Comparison of ENCODE assay signal across 2 cellular contexts in the genomic region with DNA sequence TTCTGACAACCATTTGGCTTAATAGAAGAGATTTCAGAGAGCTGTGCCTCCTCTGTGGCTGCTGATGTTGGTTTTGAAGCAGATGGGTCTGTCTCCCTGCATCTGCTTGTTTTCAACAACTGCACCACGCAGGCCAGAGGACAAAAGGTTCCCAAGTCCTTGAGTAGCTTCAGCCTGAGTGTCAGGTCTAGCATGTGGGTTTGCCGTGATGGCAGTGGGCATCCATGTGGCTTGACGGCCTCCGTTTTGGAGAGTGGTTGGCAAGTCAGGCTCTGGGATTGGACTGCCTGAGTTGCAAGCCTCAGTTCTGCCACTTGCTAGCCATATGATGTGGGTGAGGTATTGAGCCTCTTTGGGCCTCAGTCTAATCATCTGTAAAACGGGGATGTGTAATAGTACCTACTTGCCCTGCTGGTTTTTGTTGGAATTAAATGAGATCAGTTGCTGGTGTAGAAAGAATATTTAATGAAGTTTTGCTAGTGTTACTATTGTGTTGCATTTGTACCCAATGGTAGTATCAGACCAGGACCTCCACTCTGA.
TF ChIP-seq lines count a peak whose summit lies in the region.

No MANE protein-coding gene starts in this region.

TF ChIP-seq in K562, 482 proteins besides CTCF, POLR2A, EP300 and RAD21:
- no peak for TF ChIP-seq SRSF1 (IDR thresholded peaks at IDR 0.05; ENCODE audit: low read depth, low read length)
- no peak for TF ChIP-seq ZNF384 (IDR thresholded peaks at IDR 0.05; ENCODE audit: low read depth, low read length)
- peak; percentile 71 for TF ChIP-seq BCOR (IDR thresholded peaks at IDR 0.05)
- peak; percentile 74 for TF ChIP-seq RBM25 (IDR thresholded peaks at IDR 0.05; ENCODE audit: low read depth, low read length, severe bottlenecking)
- peak in 1 of 2 experiments; percentile 58; a peak in 1 of 4 replicates for TF ChIP-seq KDM1A (IDR thresholded peaks at IDR 0.05)
TF ChIP-seq in K562: peak in this region for 3.

TF ChIP-seq in HepG2, 621 proteins besides CTCF, POLR2A, EP300 and RAD21 (continues in another document):
- TF ChIP-seq MYNN (CRISPR knock-in tag; IDR thresholded peaks at IDR 0.05; ENCODE audit: low read depth) (no peak), NFE2L1 (CRISPR knock-in tag; IDR thresholded peaks at IDR 0.05; ENCODE audit: borderline replicate concordance) (no peak), PAX8 (CRISPR knock-in tag; IDR thresholded peaks at IDR 0.05; ENCODE audit: borderline replicate concordance) (no peak), MAFG (CRISPR knock-in tag; IDR thresholded peaks at IDR 0.05) (no peak), JDP2 (CRISPR knock-in tag; IDR thresholded peaks at IDR 0.05; ENCODE audit: borderline replicate concordance) (no peak), ZNF816 (CRISPR knock-in tag; IDR thresholded peaks at IDR 0.05; ENCODE audit: borderline replicate concordance) (no peak), BCL3 (CRISPR knock-in tag; IDR thresholded peaks at IDR 0.05) (0 out of 2 replicates have a peak, but pooled peaks have one; percentile 27), MNT (IDR thresholded peaks at IDR 0.05) (peak; percentile 73), ZNF883 (CRISPR knock-in tag; IDR thresholded peaks at IDR 0.05; ENCODE audit: not compliant biosample characterization) (peak; percentile 14), ESRRA (CRISPR knock-in tag; IDR thresholded peaks at IDR 0.05; ENCODE audit: low read depth) (no peak), ZNF629 (CRISPR knock-in tag; conservative IDR thresholded peaks at IDR 0.05) (peak; percentile 90), ZNF431 (CRISPR knock-in tag; IDR thresholded peaks at IDR 0.05; ENCODE audit: borderline replicate concordance, low read depth) (no peak), TOPORS (CRISPR knock-in tag; IDR thresholded peaks at IDR 0.05) (0 out of 2 replicates have a peak, but pooled peaks have one; percentile 37), ZMYM3 (CRISPR knock-in tag; IDR thresholded peaks at IDR 0.05) (peak; percentile 20; the same call in 1 of the 2 replicates), SNAPC2 (CRISPR knock-in tag; IDR thresholded peaks at IDR 0.05) (0 out of 2 replicates have a peak, but pooled peaks have one; percentile 38), RFX1 (IDR thresholded peaks at IDR 0.05) (no peak), ZNF121 (CRISPR knock-in tag; IDR thresholded peaks at IDR 0.05) (no peak), TBL1XR1 (IDR thresholded peaks at IDR 0.05; ENCODE audit: borderline replicate concordance, low read length, partially characterized antibody) (no peak), IRF2 (CRISPR knock-in tag; IDR thresholded peaks at IDR 0.05) (0 out of 2 replicates have a peak, but pooled peaks have one; percentile 6), ZNF878 (CRISPR knock-in tag; IDR thresholded peaks at IDR 0.05) (no peak)
- TF ChIP-seq, protein P1, sequence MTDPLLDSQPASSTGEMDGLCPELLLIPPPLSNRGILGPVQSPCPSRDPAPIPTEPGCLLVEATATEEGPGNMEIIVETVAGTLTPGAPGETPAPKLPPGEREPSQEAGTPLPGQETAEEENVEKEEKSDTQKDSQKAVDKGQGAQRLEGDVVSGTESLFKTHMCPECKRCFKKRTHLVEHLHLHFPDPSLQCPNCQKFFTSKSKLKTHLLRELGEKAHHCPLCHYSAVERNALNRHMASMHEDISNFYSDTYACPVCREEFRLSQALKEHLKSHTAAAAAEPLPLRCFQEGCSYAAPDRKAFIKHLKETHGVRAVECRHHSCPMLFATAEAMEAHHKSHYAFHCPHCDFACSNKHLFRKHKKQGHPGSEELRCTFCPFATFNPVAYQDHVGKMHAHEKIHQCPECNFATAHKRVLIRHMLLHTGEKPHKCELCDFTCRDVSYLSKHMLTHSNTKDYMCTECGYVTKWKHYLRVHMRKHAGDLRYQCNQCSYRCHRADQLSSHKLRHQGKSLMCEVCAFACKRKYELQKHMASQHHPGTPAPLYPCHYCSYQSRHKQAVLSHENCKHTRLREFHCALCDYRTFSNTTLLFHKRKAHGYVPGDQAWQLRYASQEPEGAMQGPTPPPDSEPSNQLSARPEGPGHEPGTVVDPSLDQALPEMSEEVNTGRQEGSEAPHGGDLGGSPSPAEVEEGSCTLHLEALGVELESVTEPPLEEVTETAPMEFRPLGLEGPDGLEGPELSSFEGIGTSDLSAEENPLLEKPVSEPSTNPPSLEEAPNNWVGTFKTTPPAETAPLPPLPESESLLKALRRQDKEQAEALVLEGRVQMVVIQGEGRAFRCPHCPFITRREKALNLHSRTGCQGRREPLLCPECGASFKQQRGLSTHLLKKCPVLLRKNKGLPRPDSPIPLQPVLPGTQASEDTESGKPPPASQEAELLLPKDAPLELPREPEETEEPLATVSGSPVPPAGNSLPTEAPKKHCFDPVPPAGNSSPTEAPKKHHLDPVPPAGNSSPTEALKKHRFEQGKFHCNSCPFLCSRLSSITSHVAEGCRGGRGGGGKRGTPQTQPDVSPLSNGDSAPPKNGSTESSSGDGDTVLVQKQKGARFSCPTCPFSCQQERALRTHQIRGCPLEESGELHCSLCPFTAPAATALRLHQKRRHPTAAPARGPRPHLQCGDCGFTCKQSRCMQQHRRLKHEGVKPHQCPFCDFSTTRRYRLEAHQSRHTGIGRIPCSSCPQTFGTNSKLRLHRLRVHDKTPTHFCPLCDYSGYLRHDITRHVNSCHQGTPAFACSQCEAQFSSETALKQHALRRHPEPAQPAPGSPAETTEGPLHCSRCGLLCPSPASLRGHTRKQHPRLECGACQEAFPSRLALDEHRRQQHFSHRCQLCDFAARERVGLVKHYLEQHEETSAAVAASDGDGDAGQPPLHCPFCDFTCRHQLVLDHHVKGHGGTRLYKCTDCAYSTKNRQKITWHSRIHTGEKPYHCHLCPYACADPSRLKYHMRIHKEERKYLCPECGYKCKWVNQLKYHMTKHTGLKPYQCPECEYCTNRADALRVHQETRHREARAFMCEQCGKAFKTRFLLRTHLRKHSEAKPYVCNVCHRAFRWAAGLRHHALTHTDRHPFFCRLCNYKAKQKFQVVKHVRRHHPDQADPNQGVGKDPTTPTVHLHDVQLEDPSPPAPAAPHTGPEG (CRISPR knock-in tag; IDR thresholded peaks at IDR 0.05), result no peak
- TF ChIP-seq, protein P2, sequence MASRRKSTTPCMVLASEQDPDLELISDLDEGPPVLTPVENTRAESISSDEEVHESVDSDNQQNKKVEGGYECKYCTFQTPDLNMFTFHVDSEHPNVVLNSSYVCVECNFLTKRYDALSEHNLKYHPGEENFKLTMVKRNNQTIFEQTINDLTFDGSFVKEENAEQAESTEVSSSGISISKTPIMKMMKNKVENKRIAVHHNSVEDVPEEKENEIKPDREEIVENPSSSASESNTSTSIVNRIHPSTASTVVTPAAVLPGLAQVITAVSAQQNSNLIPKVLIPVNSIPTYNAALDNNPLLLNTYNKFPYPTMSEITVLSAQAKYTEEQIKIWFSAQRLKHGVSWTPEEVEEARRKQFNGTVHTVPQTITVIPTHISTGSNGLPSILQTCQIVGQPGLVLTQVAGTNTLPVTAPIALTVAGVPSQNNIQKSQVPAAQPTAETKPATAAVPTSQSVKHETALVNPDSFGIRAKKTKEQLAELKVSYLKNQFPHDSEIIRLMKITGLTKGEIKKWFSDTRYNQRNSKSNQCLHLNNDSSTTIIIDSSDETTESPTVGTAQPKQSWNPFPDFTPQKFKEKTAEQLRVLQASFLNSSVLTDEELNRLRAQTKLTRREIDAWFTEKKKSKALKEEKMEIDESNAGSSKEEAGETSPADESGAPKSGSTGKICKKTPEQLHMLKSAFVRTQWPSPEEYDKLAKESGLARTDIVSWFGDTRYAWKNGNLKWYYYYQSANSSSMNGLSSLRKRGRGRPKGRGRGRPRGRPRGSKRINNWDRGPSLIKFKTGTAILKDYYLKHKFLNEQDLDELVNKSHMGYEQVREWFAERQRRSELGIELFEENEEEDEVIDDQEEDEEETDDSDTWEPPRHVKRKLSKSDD (CRISPR knock-in tag; IDR thresholded peaks at IDR 0.05; ENCODE audit: low read depth), result no peak
- TF ChIP-seq, protein P3, sequence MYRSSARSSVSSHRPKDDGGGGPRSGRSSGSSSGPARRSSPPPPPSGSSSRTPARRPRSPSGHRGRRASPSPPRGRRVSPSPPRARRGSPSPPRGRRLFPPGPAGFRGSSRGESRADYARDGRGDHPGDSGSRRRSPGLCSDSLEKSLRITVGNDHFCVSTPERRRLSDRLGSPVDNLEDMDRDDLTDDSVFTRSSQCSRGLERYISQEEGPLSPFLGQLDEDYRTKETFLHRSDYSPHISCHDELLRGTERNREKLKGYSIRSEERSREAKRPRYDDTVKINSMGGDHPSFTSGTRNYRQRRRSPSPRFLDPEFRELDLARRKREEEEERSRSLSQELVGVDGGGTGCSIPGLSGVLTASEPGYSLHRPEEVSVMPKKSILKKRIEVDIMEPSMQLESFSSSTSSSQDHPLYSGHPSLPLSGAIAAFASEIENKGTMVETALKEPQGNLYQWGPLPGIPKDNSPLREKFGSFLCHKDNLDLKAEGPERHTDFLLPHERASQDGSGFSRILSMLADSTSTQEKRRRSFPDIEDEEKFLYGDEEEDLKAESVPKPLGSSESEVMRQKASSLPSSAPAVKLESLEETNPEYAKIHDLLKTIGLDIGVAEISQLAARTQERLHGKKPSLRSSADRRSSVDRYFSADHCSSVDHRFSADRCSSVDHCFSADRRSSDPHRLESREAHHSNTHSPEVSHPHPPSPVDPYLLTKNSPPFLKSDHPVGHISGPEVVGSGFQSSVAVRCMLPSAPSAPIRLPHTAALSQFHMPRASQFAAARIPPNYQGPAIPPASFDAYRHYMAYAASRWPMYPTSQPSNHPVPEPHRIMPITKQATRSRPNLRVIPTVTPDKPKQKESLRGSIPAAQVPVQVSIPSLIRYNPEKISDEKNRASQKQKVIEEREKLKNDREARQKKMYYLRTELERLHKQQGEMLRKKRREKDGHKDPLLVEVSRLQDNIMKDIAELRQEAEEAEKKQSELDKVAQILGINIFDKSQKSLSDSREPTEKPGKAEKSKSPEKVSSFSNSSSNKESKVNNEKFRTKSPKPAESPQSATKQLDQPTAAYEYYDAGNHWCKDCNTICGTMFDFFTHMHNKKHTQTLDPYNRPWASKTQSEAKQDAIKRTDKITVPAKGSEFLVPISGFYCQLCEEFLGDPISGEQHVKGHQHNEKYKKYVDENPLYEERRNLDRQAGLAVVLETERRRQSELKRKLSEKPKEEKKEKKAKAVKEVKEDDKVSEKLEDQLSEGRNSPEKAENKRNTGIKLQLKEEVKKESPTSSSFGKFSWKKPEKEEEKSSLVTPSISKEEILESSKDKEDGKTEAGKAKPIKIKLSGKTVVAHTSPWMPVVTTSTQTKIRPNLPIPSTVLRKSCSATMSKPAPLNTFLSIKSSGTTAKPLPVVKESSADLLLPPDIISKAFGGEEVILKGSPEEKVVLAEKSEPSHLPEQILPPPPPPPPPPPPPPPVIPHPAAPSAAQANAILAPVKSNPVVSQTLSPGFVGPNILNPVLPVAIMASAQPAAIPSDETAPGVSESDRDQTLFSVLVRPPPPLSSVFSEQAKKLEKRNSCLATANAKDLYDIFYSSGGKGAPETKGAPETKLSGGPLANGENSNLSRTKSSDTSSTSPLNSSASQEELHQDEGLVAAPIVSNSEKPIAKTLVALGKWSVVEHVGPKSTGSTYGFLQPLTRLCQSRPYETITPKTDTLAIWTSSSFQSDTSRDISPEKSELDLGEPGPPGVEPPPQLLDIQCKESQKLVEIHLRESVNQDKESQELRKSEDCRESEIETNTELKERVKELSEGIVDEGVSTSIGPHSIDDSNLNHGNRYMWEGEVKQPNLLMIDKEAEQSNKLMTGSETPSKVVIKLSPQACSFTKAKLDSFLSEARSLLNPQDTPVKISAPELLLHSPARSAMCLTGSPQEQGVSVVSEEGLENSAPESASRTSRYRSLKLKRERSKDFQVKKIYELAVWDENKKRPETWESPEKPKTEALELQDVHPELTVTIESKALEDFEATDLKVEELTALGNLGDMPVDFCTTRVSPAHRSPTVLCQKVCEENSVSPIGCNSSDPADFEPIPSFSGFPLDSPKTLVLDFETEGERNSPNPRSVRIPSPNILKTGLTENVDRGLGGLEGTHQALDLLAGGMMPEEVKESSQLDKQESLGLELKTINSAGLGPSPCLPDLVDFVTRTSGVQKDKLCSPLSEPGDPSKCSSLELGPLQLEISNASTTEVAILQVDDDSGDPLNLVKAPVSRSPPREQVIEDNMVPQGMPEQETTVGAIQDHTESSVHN (CRISPR knock-in tag; IDR thresholded peaks at IDR 0.05), result no peak
- TF ChIP-seq, protein P4, sequence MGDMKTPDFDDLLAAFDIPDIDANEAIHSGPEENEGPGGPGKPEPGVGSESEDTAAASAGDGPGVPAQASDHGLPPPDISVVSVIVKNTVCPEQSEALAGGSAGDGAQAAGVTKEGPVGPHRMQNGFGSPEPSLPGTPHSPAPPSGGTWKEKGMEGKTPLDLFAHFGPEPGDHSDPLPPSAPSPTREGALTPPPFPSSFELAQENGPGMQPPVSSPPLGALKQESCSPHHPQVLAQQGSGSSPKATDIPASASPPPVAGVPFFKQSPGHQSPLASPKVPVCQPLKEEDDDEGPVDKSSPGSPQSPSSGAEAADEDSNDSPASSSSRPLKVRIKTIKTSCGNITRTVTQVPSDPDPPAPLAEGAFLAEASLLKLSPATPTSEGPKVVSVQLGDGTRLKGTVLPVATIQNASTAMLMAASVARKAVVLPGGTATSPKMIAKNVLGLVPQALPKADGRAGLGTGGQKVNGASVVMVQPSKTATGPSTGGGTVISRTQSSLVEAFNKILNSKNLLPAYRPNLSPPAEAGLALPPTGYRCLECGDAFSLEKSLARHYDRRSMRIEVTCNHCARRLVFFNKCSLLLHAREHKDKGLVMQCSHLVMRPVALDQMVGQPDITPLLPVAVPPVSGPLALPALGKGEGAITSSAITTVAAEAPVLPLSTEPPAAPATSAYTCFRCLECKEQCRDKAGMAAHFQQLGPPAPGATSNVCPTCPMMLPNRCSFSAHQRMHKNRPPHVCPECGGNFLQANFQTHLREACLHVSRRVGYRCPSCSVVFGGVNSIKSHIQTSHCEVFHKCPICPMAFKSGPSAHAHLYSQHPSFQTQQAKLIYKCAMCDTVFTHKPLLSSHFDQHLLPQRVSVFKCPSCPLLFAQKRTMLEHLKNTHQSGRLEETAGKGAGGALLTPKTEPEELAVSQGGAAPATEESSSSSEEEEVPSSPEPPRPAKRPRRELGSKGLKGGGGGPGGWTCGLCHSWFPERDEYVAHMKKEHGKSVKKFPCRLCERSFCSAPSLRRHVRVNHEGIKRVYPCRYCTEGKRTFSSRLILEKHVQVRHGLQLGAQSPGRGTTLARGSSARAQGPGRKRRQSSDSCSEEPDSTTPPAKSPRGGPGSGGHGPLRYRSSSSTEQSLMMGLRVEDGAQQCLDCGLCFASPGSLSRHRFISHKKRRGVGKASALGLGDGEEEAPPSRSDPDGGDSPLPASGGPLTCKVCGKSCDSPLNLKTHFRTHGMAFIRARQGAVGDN (CRISPR knock-in tag; IDR thresholded peaks at IDR 0.05), result peak; percentile 47; the same call in 1 of the 2 replicates
